ENCODE assay signal across 8 cellular contexts in genomic region chr17:58335779-58336455, GRCh38.
A peak's percentile ranks its signal among the peaks of the same experiment; 100 is the strongest.
DNase-seq lines count a peak whose midpoint lies in the region; ATAC-seq, FAIRE-seq and TF ChIP-seq lines count a peak whose summit lies in the region.

No MANE protein-coding gene starts in this region.

- DNase-seq in EL (peak; percentile 37), Kasumi-1 (lab: John Stamatoyannopoulos, UW) (peak; percentile 90 to 91), islet precursor cell (peak; percentile 92), NCI-H2171 (lab: John Stamatoyannopoulos, UW) (no peak), RWPE1 (ENCODE audit: low spot score) (no peak), HTR-8/SVneo (ENCODE audit: insufficient read length, low spot score) (no peak)
- DNase-seq in activated CD8-positive, alpha-beta memory T cell treated with anti-CD3 and anti-CD28 coated beads for 24 hours = peak; percentile 82
- DNase-seq in stimulated activated naive B cell treated with anti-CD40 and anti-IgM and Interleukin-4, amounts not matched to agents 10 μg/mL and 1 μg/mL and 100 μg/mL, for 72 hours = peak; percentile 67

- H3K4me1 Mint-ChIP-seq in stimulated activated naive B cell treated with anti-CD40 and anti-IgM and Interleukin-4, amounts not matched to agents 10 μg/mL and 1 μg/mL and 100 μg/mL, for 72 hours = peaks cover 71 to 94% of the 10 kb centered on the region in 2 donors

- peak overlapping the region; percentile 100 for H3K27ac Mint-ChIP-seq in stimulated activated naive B cell treated with anti-CD40 and anti-IgM and Interleukin-4, amounts not matched to agents 10 μg/mL and 1 μg/mL and 100 μg/mL, for 72 hours

- no peak overlapping the region for H3K27ac ChIP-seq in RWPE1

- TF ChIP-seq CTCF in RWPE1 (conservative IDR thresholded peaks at IDR 0.05; ENCODE audit: low read depth) = no peak

- peaks cover 46 to 60% of the 10 kb centered on the region in 2 donors for H3K36me3 Mint-ChIP-seq in stimulated activated naive B cell treated with anti-CD40 and anti-IgM and Interleukin-4, amounts not matched to agents 10 μg/mL and 1 μg/mL and 100 μg/mL, for 72 hours

- no peak for FAIRE-seq in HTR-8/SVneo (lab: Jason Lieb, UNC)

- peaks cover 13 to 15% of the 10 kb centered on the region in 2 donors for H3K27me3 Mint-ChIP-seq in stimulated activated naive B cell treated with anti-CD40 and anti-IgM and Interleukin-4, amounts not matched to agents 10 μg/mL and 1 μg/mL and 100 μg/mL, for 72 hours

- peaks cover 5 to 6% of the 10 kb centered on the region in 2 donors for H3K9me3 Mint-ChIP-seq in stimulated activated naive B cell treated with anti-CD40 and anti-IgM and Interleukin-4, amounts not matched to agents 10 μg/mL and 1 μg/mL and 100 μg/mL, for 72 hours

- ATAC-seq in stimulated activated naive B cell treated with anti-CD40 and anti-IgM and Interleukin-4, amounts not matched to agents 10 μg/mL and 1 μg/mL and 100 μg/mL, for 72 hours (replicated peaks) = peak; percentile 8 to 14

- CTCF ChIA-PET in RWPE1 (lab: Yijun Ruan, JAX) = interaction anchor here (0.6 to 1.2 kb wide), 3 partner anchors 10 to 22 kb away, joined by 3 to 4 read pairs (median 3); partner anchors contain the start of gene SUPT4H1

- H3K4me3 Mint-ChIP-seq in stimulated activated naive B cell treated with anti-CD40 and anti-IgM and Interleukin-4, amounts not matched to agents 10 μg/mL and 1 μg/mL and 100 μg/mL, for 72 hours = peak overlapping the region; percentile 100

- POLR2A ChIA-PET in RWPE1 (lab: Yijun Ruan, JAX; ENCODE audit: low non-redundant PET) = no interaction called here

Comparison
In these comparisons a context has a peak if more than half of its experiments do, and no peak if none do; other contexts are left out.
1. DNase-seq: peak in EL (single experiment), Kasumi-1 (2 of 2), activated CD8-positive, alpha-beta memory T cell treated with anti-CD3 and anti-CD28 coated beads for 24 hours (single experiment), islet precursor cell (single experiment) and stimulated activated naive B cell treated with anti-CD40 and anti-IgM and Interleukin-4, amounts not matched to agents 10 μg/mL and 1 μg/mL and 100 μg/mL, for 72 hours (single experiment); none in NCI-H2171 (single experiment), RWPE1 (single experiment) and HTR-8/SVneo (single experiment).